Comparison of ENCODE assay signal across 8 cellular contexts in the genomic region with DNA sequence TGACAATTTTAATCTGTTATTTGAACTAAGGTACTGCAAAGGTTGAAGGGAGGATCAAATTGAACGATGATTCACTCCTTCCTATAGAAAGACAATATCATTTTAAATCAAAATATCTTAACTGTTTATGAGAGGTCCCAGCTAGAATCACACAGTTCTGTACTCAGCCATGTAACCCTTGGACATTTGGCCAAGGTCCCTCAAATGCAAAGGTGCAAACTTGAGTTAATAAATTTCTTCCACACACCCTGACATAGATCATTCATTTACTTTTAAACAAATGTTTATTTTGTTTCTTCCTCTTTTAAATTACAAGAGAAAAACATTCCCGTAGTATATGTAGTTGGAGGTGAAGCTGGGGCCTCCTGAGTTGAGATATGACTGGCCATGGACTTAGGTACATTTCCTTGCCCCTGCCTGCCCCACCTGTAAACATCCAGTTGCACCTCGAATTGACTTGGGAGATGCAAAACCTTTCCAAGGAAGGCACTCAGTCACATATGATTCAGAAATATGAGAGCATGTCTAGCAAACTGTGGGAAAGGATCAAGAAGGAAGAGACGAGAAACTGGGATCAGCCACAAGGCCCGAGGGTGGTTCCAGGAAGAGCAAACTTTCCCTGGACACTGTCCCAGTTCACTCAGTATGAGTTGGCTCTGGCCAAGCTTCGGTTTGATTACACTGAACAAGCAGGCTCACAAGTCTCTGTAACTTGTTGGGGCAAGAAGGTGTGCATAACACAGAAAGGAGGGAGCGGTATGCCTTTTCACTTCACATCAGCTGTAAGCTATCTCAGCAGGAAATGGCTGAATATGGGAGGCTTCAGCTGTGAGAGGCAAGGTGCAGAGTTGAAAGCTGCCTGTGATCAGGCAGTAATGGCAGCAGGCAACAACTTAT. TPM values are rescaled to one million over a fixed set of nuclear protein-coding genes. Genes with fewer than 3 reads are reported as not detected.
A peak's percentile ranks its signal among the peaks of the same experiment; 100 is the strongest.
DNase-seq lines count a peak whose midpoint lies in the region; ATAC-seq and TF ChIP-seq lines count a peak whose summit lies in the region.

No MANE protein-coding gene starts in this region.

- in situ Hi-C loops in G401 (cut with HindIII; ENCODE audit: low sequenced_read_pairs) (no loop called here), Panc1 (cut with HindIII; ENCODE audit: low pct_unique_long_range_greater_than_20kb, low sequenced_read_pairs) (no loop called here), KBM-7 (cut with MboI; ENCODE audit: low pct_unique_long_range_greater_than_20kb, low sequenced_read_pairs) (no loop called here)

- H4K91ac ChIP-seq in trophoblast cell (ENCODE audit: low read depth, low read length): no peak overlapping the region

- CTCF ChIA-PET in Panc1 (lab: Charles Lee): interaction anchor here (0.6 kb wide), 1 partner anchor 233 kb away, joined by 6 read pairs; no protein-coding TSS in a partner anchor

- no peak overlapping the region for H3K14ac ChIP-seq in trophoblast cell (ENCODE audit: low read length)

- H3K4me3 ChIP-seq in Panc1 (ENCODE audit: low read depth in 2 of 2, low read length in 2 of 2) (no peak overlapping the region), epithelial cell of proximal tubule (ENCODE audit: low read depth, low read length) (peak overlapping the region; percentile 14), trophoblast cell (ENCODE audit: low read depth, low read length) (no peak overlapping the region)

- no peak overlapping the region for H4K12ac ChIP-seq in trophoblast cell (ENCODE audit: low read depth, low read length)

- DNase-seq in G401 (ENCODE audit: low spot score) (peak; percentile 5), Panc1 (ENCODE audit: low read depth, low spot score) (peak; percentile 42), epithelial cell of proximal tubule (ENCODE audit: low read depth) (peak; percentile 53), trophoblast cell (no peak), retina (no peak), GM10266 (ENCODE audit: extremely low spot score) (no peak), KBM-7 (no peak)

- H3K27ac ChIP-seq in Panc1 (ENCODE audit: low read length) (peak overlapping the region; percentile 40), trophoblast cell (ENCODE audit: low read depth, low read length) (no peak overlapping the region)

- POLR2A ChIA-PET in Panc1 (lab: Charles Lee): interaction anchor here (0.8 kb wide), 1 partner anchor 143 kb away, joined by 4 read pairs; no protein-coding TSS in a partner anchor

- H4K8ac ChIP-seq in trophoblast cell (ENCODE audit: low read depth, low read length): no peak overlapping the region

- no TSS peak for BruUV-seq in Panc1 (replicated peaks; lab: Mats Ljungman, UMichigan)

- no peak overlapping the region for H3K4ac ChIP-seq in trophoblast cell (ENCODE audit: low read depth, low read length)

- WGBS in trophoblast cell (ENCODE audit: extremely low coverage, insufficient coverage, insufficient read length): no CpG with 5 or more reads among the region's 7 CpGs

- peak overlapping the region; percentile 49 for H3K9ac ChIP-seq in trophoblast cell (ENCODE audit: low read length)

- H2BK120ac ChIP-seq in trophoblast cell (ENCODE audit: insufficient read depth, low read length, poor library complexity): no peak overlapping the region

- no peak overlapping the region for H2AK5ac ChIP-seq in trophoblast cell (ENCODE audit: low read length)

- no peak overlapping the region for H2BK5ac ChIP-seq in trophoblast cell (ENCODE audit: low read depth, low read length, poor library complexity)

- H3K79me1 ChIP-seq in trophoblast cell (ENCODE audit: low read length): no peaks in the 10 kb centered on the region

- H3K23ac ChIP-seq in trophoblast cell (ENCODE audit: low read length): no peak overlapping the region

- H3K27me3 ChIP-seq in Panc1 (ENCODE audit: control insufficient read depth, insufficient read depth, low read length) (no peaks in the 10 kb centered on the region), trophoblast cell (ENCODE audit: insufficient read depth, low read length) (no peaks in the 10 kb centered on the region)

- TF ChIP-seq CTCF in Panc1 (IDR thresholded peaks at IDR 0.05) (no peak), epithelial cell of proximal tubule (conservative IDR thresholded peaks at IDR 0.05; ENCODE audit: low read depth, low read length) (no peak), GM10266 (IDR thresholded peaks at IDR 0.05; ENCODE audit: control insufficient read depth, insufficient read depth, low read depth, missing control alignments) (no peak)

- ATAC-seq in Panc1 (peak; percentile 85), GM21515 (IDR thresholded peaks at IDR 0.05; ENCODE audit: unreplicated experiment) (no peak)

- no peak overlapping the region for H2AFZ ChIP-seq in trophoblast cell (ENCODE audit: insufficient read depth, low read length, poor library complexity)

- intact Hi-C loops in Panc1 (cut with micrococcal nuclease; ENCODE audit: unreplicated experiment): no loop called here

- H3K9me3 ChIP-seq in Panc1 (ENCODE audit: control insufficient read depth, insufficient read depth, low read depth, low read length) (no peaks in the 10 kb centered on the region), trophoblast cell (ENCODE audit: insufficient read depth, low read depth, low read length) (no peaks in the 10 kb centered on the region)

- peaks cover 32% of the 10 kb centered on the region for H3K4me1 ChIP-seq in Panc1 (ENCODE audit: control insufficient read depth, insufficient read depth, low read length)
- no peaks in the 10 kb centered on the region for H3K4me1 ChIP-seq in trophoblast cell (ENCODE audit: control insufficient read depth in 1 of 2, insufficient read depth in 2 of 2, low read length in 2 of 2)

- H2BK12ac ChIP-seq in trophoblast cell (ENCODE audit: low read length): no peak overlapping the region

- no peaks in the 10 kb centered on the region for H3K79me2 ChIP-seq in trophoblast cell (ENCODE audit: control insufficient read depth, insufficient read depth, low read length, poor library complexity)

- no peak overlapping the region for H3K4me2 ChIP-seq in trophoblast cell (ENCODE audit: low read length)

- H3K18ac ChIP-seq in trophoblast cell (ENCODE audit: low read length): no peak overlapping the region

- H3K36me3 ChIP-seq in Panc1 (ENCODE audit: control insufficient read depth, insufficient read depth, low read length): no peaks in the 10 kb centered on the region
- no peaks in the 10 kb centered on the region for H3K36me3 ChIP-seq in trophoblast cell (ENCODE audit: control insufficient read depth in 1 of 2, insufficient read depth in 2 of 2, low read length in 2 of 2)

RNA-seq across cellular contexts. Expression of gene TNFSF10, which starts 6.7 kb away (rescaled TPM):
- not detected in 2 replicates for total RNA-seq in G401 (2014; rRNA removed; shearing (Covaris generic))
- 2.2 TPM for total RNA-seq in Panc1 (2021; ENCODE audit: unreplicated experiment)
- 1.4 TPM for polyA plus RNA-seq in Panc1 (2012; ENCODE audit: insufficient read length)
- total RNA-seq in epithelial cell of proximal tubule: 26.3 and 36.2 TPM in 2 replicates
- 11.1 and 12.8 TPM in 2 replicates for polyA plus RNA-seq in trophoblast cell (2013)

Comparison
In these comparisons a context has a peak if more than half of its experiments do, and no peak if none do; other contexts are left out.
1. DNase-seq: peak in G401 (single experiment), Panc1 (single experiment) and epithelial cell of proximal tubule (single experiment); none in trophoblast cell (0 of 2), retina (single experiment), GM10266 (single experiment) and KBM-7 (single experiment).